Comparison of ENCODE assay signal across 25 cellular contexts in the genomic region with DNA sequence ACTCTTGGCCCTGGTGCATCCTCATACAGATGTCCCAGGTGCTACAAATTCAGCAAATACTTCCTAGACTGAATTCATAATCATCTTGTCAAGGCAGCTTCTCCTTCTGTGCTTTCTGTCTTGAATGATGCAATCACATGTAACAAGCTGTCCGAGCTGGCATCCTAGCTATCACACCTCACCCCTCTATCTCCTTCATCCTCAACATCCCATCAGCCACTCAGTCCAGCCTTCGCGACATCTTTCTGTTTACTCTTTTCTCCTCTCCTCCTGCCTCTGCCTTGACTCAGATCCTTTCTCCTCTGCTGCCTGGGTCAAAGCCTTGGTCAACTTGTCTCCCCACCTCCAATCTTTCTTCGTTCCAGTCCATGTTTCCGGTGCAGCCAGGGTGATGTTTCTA.
DNase-seq lines count a peak whose midpoint lies in the region; ATAC-seq, FAIRE-seq and TF ChIP-seq lines count a peak whose summit lies in the region.
"Had no signal": no experiment of that assay in that cellular context is flagged by ENCODE, and none has a peak within 500 bp of the region (broad histone marks: within the 10 kb centered on the region; RNA-seq: fewer than 3 reads in every experiment).

No MANE protein-coding gene starts in this region.

- no peak overlapping the region for H3K9ac ChIP-seq in HepG2 (ENCODE audit: insufficient read depth, low read depth, low read length)
- H3K9ac ChIP-seq: BLaER1 had no signal

- H3K4me1 ChIP-seq in HepG2 (ENCODE audit: insufficient read depth, low read length) (no peaks in the 10 kb centered on the region), right lobe of liver (no peaks in the 10 kb centered on the region)
- no peaks in the 10 kb centered on the region for H3K4me1 ChIP-seq in CD4-positive, alpha-beta memory T cell (ENCODE audit: insufficient read depth, low read length)
- H3K4me1 ChIP-seq: BLaER1 had no signal

- H3K27ac ChIP-seq in HepG2 (ENCODE audit: extremely low read length, insufficient read depth, low read length) (no peak overlapping the region), right lobe of liver (no peak overlapping the region)
- no peak overlapping the region for H3K27ac ChIP-seq in CD4-positive, alpha-beta memory T cell (ENCODE audit: low read depth, low read length)
- H3K27ac ChIP-seq: BLaER1 had no signal

- H3K36me3 ChIP-seq in HepG2 (replicated peaks in 1 of 2; ENCODE audit: control insufficient read depth in 1 of 2, insufficient read depth in 2 of 2, low read length in 2 of 2) (no peaks in the 10 kb centered on the region), right lobe of liver (no peaks in the 10 kb centered on the region), bronchial epithelial cell (ENCODE audit: control insufficient read depth, insufficient read depth, low read length) (no peaks in the 10 kb centered on the region)
- no peaks in the 10 kb centered on the region for H3K36me3 ChIP-seq in CD4-positive, alpha-beta memory T cell (ENCODE audit: insufficient read depth, low read length)
- H3K36me3 ChIP-seq: BLaER1 had no signal

- no peak overlapping the region for H3K4me2 ChIP-seq in HepG2 (ENCODE audit: low read depth, low read length)
- H3K4me2 ChIP-seq: BLaER1 had no signal

- POLR2A ChIA-PET in HepG2 (lab: Yijun Ruan, JAX) = no interaction called here
- POLR2A ChIA-PET in CD4-positive, alpha-beta memory T cell (lab: Charles Lee; ENCODE audit: partially characterized antibody) = no interaction called here

- BruUV-seq in HepG2 (replicated peaks; lab: Mats Ljungman, UMichigan) = no TSS peak

- H3K9me3 Mint-ChIP-seq in type B pancreatic cell = no peaks in the 10 kb centered on the region
- H3K9me3 Mint-ChIP-seq in CD4-positive, alpha-beta memory T cell = peaks cover 0 to 3% (median 0%) of the 10 kb centered on the region in 8 donors

- TF ChIP-seq POLR2A in HepG2 (IDR thresholded peaks at IDR 0.05; ENCODE audit: insufficient read depth in 1 of 2, low read depth in 2 of 2, low read length in 2 of 2) (no peak), right lobe of liver (IDR thresholded peaks at IDR 0.05) (no peak)

- no peak for DNase-seq in HepG2 (ENCODE audit: low spot score)
- DNase-seq in right lobe of liver = no peak
- peak; percentile 56 for DNase-seq in OCI-M1 (lab: John Stamatoyannopoulos, UW)
- DNase-seq in bronchial epithelial cell (ENCODE audit: low read depth) = no peak
- no peak for DNase-seq in type B pancreatic cell (ENCODE audit: extremely low spot score, unreplicated experiment)
- DNase-seq in NCI-H345 treated with DMSO at 0.1 percent for 48 hours (lab: John Stamatoyannopoulos, UW; ENCODE audit: unreplicated experiment) = no peak
- DNase-seq in NCI-H526 (lab: John Stamatoyannopoulos, UW) = no peak
- no peak for DNase-seq in CD4-positive, alpha-beta memory T cell
- DNase-seq: CD4-positive, CD25-positive, alpha-beta regulatory T cell; DMS53; Kasumi-1; MV-4-11; NCI-H1417; NCI-H1694; NCI-H2029 treated with DMSO at 0.1 percent for 48 hours; NCI-H2171 treated with DMSO at 0.1 percent for 48 hours; NCI-H345; NCI-H524 treated with DMSO at 0.1 percent for 48 hours; NCI-H82; SHP77 treated with DMSO at 0.1 percent for 48 hours had no signal

- H3K27ac Mint-ChIP-seq in type B pancreatic cell = peak overlapping the region; percentile 2
- H3K27ac Mint-ChIP-seq in CD4-positive, alpha-beta memory T cell = no peak overlapping the region
- H3K27ac Mint-ChIP-seq: CD4-positive, CD25-positive, alpha-beta regulatory T cell had no signal

- H3K4me1 Mint-ChIP-seq in type B pancreatic cell (ENCODE audit: unreplicated experiment) = peaks cover 5% of the 10 kb centered on the region
- H3K4me1 Mint-ChIP-seq in CD4-positive, alpha-beta memory T cell = no peaks in the 10 kb centered on the region
- H3K4me1 Mint-ChIP-seq: CD4-positive, CD25-positive, alpha-beta regulatory T cell had no signal

- TF ChIP-seq RAD21 in HepG2 (CRISPR knock-in tag; IDR thresholded peaks at IDR 0.05) = no peak

- H3K9me3 ChIP-seq in HepG2 (ENCODE audit: low read length) (peaks cover 37% of the 10 kb centered on the region), right lobe of liver (no peaks in the 10 kb centered on the region)
- no peaks in the 10 kb centered on the region for H3K9me3 ChIP-seq in CD4-positive, alpha-beta memory T cell (ENCODE audit: control insufficient read depth in 1 of 2, low read length in 2 of 2)
- H3K9me3 ChIP-seq: BLaER1 had no signal

- intact Hi-C loops in HepG2 (cut with micrococcal nuclease; ENCODE audit: unreplicated experiment) = no loop called here
- intact Hi-C loops in right lobe of liver (cut with DNase I) = no loop called here
- intact Hi-C loops in CD4-positive, alpha-beta memory T cell (cut with micrococcal nuclease) = no loop called here

- WGBS in HepG2 (ENCODE audit: low lambda C conversion rate) = 7% methylated on average over 5 of the region's 5 CpGs
- WGBS in right lobe of liver (ENCODE audit: insufficient coverage, low coverage, low lambda C conversion rate, missing lambda C conversion rate) = 64% methylated on average over 5 of the region's 5 CpGs

- H3K79me2 ChIP-seq in HepG2 (ENCODE audit: insufficient read depth, low read length) = no peaks in the 10 kb centered on the region

- TF ChIP-seq CTCF in HepG2 (CRISPR knock-in tag; IDR thresholded peaks at IDR 0.05) = no peak
- TF ChIP-seq CTCF in right lobe of liver (IDR thresholded peaks at IDR 0.05) = no peak
- TF ChIP-seq CTCF in bronchial epithelial cell (IDR thresholded peaks at IDR 0.05; ENCODE audit: insufficient read depth, low read length, severe bottlenecking) = no peak
- TF ChIP-seq CTCF in type B pancreatic cell (conservative IDR thresholded peaks at IDR 0.05) = no peak

- H4K20me1 ChIP-seq in HepG2 (ENCODE audit: insufficient read depth, low read length) = no peaks in the 10 kb centered on the region
- H4K20me1 ChIP-seq: BLaER1 had no signal

- in situ Hi-C loops in HepG2 (cut with HindIII; ENCODE audit: extremely low pct_ligation_motif_present, low pct_unique_long_range_greater_than_20kb) = no loop called here

- H2AFZ ChIP-seq in HepG2 (ENCODE audit: low read length) = no peak overlapping the region

- no peak for TF ChIP-seq EP300 in HepG2 (IDR thresholded peaks at IDR 0.05; ENCODE audit: low read depth in 2 of 2, low read length in 2 of 2)
- no peak for TF ChIP-seq EP300 in HepG2 (CRISPR knock-in tag; IDR thresholded peaks at IDR 0.05; ENCODE audit: borderline replicate concordance)

- ATAC-seq in HepG2 (no peak), right lobe of liver (no peak)
- ATAC-seq: Panc1 had no signal

- H3K27me3 ChIP-seq in HepG2 (ENCODE audit: control insufficient read depth in 1 of 2, insufficient read depth in 2 of 2, low read length in 2 of 2) (no peaks in the 10 kb centered on the region), right lobe of liver (no peaks in the 10 kb centered on the region), bronchial epithelial cell (ENCODE audit: control insufficient read depth, insufficient read depth, low read length) (no peaks in the 10 kb centered on the region)
- no peaks in the 10 kb centered on the region for H3K27me3 ChIP-seq in CD4-positive, alpha-beta memory T cell (ENCODE audit: insufficient read depth, low read length)
- H3K27me3 ChIP-seq: BLaER1 had no signal

- no peaks in the 10 kb centered on the region for H3K36me3 Mint-ChIP-seq in type B pancreatic cell
- H3K36me3 Mint-ChIP-seq in CD4-positive, alpha-beta memory T cell = no peaks in the 10 kb centered on the region
- H3K36me3 Mint-ChIP-seq: CD4-positive, CD25-positive, alpha-beta regulatory T cell had no signal

- H3K4me3 ChIP-seq in HepG2 (replicated peaks in 1 of 3; ENCODE audit: insufficient read depth in 1 of 3, low read depth in 2 of 3, low read length in 3 of 3) (no peak overlapping the region), right lobe of liver (no peak overlapping the region), bronchial epithelial cell (ENCODE audit: low read depth, low read length) (no peak overlapping the region)
- H3K4me3 ChIP-seq in CD4-positive, alpha-beta memory T cell (ENCODE audit: low read length in 2 of 2) = no peak overlapping the region
- H3K4me3 ChIP-seq: BLaER1 had no signal

- FAIRE-seq in HepG2 (lab: Jason Lieb, UNC) (no peak), bronchial epithelial cell (lab: Jason Lieb, UNC) (peak; percentile 50)
- FAIRE-seq: A204.1, GM18507, H54 had no signal

- H3K4me3 Mint-ChIP-seq in type B pancreatic cell = no peak overlapping the region
- no peak overlapping the region for H3K4me3 Mint-ChIP-seq in CD4-positive, alpha-beta memory T cell
- H3K4me3 Mint-ChIP-seq: CD4-positive, CD25-positive, alpha-beta regulatory T cell had no signal

- peaks cover 12% of the 10 kb centered on the region for H3K27me3 Mint-ChIP-seq in type B pancreatic cell
- H3K27me3 Mint-ChIP-seq in CD4-positive, alpha-beta memory T cell = peaks cover 12 to 19% of the 10 kb centered on the region in 2 donors

- CTCF ChIA-PET in HepG2 (lab: Yijun Ruan, JAX; ENCODE audit: low intra/inter-chr PET ratio, low total read pairs) = no interaction called here
- CTCF ChIA-PET in CD4-positive, alpha-beta memory T cell (lab: Charles Lee; ENCODE audit: partially characterized antibody) = no interaction called here

TF ChIP-seq in HepG2, 621 proteins besides CTCF, POLR2A, EP300 and RAD21:
- TF ChIP-seq ZSCAN29 (CRISPR knock-in tag; conservative IDR thresholded peaks at IDR 0.05) = no peak
- peak; percentile 52; the same call in 1 of the 2 replicates for TF ChIP-seq CEBPB (IDR thresholded peaks at IDR 0.05; ENCODE audit: borderline replicate concordance, low read depth, low read length)
